1 cellular context compared by ENCODE assay signal in genomic region chr20:56630086-56630493, GRCh38.
TF ChIP-seq lines count a peak whose summit lies in the region.

No MANE protein-coding gene starts in this region.

TF ChIP-seq in endothelial cell of umbilical vein, 7 proteins besides CTCF, POLR2A, EP300 and RAD21:
- peak; percentile 55 for TF ChIP-seq EZH2 (IDR thresholded peaks at IDR 0.05; ENCODE audit: borderline replicate concordance, low read depth, low read length, severe bottlenecking)
- no peak for TF ChIP-seq POLR2AphosphoS5 (IDR thresholded peaks at IDR 0.05; ENCODE audit: insufficient read depth, low read depth, low read length)
